ENCODE assay signal across 1 cellular context in genomic region chr7:127654404-127655392, GRCh38.
TF ChIP-seq lines count a peak whose summit lies in the region.

No MANE protein-coding gene starts in this region.

TF ChIP-seq in IMR-90, 13 proteins besides CTCF, POLR2A, EP300 and RAD21 (continued from another document):
- TF ChIP-seq USF2 (IDR thresholded peaks at IDR 0.05; ENCODE audit: low read depth, low read length) (no peak), RCOR1 (IDR thresholded peaks at IDR 0.05; ENCODE audit: insufficient replicate concordance, low read length) (no peak), CEBPB (IDR thresholded peaks at IDR 0.05; ENCODE audit: low read depth, low read length) (no peak), MXI1 (IDR thresholded peaks at IDR 0.05; ENCODE audit: borderline replicate concordance, low read depth, low read length) (no peak), MAZ (IDR thresholded peaks at IDR 0.05; ENCODE audit: borderline replicate concordance, low read depth, low read length) (no peak), MAFK (IDR thresholded peaks at IDR 0.05; ENCODE audit: low read depth, low read length) (no peak), CHD1 (IDR thresholded peaks at IDR 0.05; ENCODE audit: low read depth, low read length) (no peak)
